11 cellular contexts compared by ENCODE assay signal in the genomic region with DNA sequence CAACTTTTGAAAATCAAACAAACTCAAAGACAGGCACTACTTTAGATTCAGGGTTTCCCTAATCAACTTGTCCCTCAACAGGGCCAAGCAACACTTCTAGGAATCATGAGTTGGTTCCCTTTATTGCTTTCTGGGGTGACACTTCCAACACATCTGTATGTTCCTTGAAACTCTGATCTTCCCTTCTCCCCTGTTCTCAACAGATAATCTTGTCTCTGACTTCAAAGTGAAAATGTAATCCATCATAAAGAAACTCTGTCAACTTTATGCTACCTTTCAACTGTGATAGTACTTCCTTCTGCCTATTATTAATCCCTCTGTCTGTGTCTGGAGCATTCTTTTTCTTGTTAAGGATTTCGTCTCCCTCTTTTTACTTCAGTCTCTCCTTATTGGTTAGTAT.
"Had no signal": no experiment of that assay in that cellular context is flagged by ENCODE, and none has a peak within 500 bp of the region (broad histone marks: within the 10 kb centered on the region; RNA-seq: fewer than 3 reads in every experiment).

No MANE protein-coding gene starts in this region.

- H3K4me3 ChIP-seq: GM23248, GM23338, HAP-1 had no signal

- H3K9me3 Mint-ChIP-seq: GM23338, H9, HFFc6 had no signal

- ATAC-seq: GM23338, HCT116 had no signal

- H3K4me2 ChIP-seq: GM23338 had no signal

- H3K9ac ChIP-seq: GM23248 had no signal

- H3K36me3 ChIP-seq: HAP-1 had no signal

- FAIRE-seq: H1, H54 had no signal

- H3K27ac ChIP-seq: GM23248 had no signal

- H3K4me3 Mint-ChIP-seq: GM23338, H9, HFFc6 had no signal

- H3K9me3 ChIP-seq: HAP-1 had no signal

- H3K27ac Mint-ChIP-seq: GM23338, H9, HFFc6 had no signal

- DNase-seq: GM23248, GOT3, H7, H9, HCEC 1CT, HFFc6 had no signal

- H2AFZ ChIP-seq: GM23248, GM23338 had no signal
